In the genomic region with DNA sequence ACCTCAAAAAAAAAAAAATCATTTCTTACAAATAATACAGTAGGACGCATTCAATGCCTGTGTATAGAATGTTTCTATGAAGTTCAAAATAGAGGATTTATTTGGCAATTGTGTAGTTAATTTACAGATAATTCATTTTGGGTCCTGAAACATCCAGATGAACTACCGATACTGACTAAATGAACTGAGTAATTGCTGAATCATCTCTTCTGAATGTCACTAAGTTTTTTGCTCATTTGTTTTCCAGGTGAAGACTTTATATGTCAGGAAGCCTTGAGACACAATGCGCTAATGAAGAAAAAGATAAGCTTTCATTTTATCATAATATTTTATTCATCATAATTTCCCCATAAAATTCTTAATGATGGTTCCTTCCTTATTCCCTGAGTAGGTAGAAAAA, we compare ENCODE assay signal across 27 cellular contexts. TPM values are rescaled to one million over a fixed set of nuclear protein-coding genes. Genes with fewer than 3 reads are reported as not detected.
"Had no signal": no experiment of that assay in that cellular context is flagged by ENCODE, and none has a peak within 500 bp of the region (broad histone marks: within the 10 kb centered on the region; RNA-seq: fewer than 3 reads in every experiment).

No MANE protein-coding gene starts in this region.

- H3K36me3 ChIP-seq: adrenal gland, WERI-Rb-1 had no signal

- H3K4me3 ChIP-seq: adrenal gland, MG63 had no signal

- H3K4me3 Mint-ChIP-seq: activated CD8-positive, alpha-beta T cell treated with anti-CD3 and anti-CD28 coated beads, Interleukin-2, amount 10 ng/mL, durations not matched to agents 7 days and 5 days; activated naive CD8-positive, alpha-beta T cell treated with anti-CD3 and anti-CD28 coated beads, Interleukin-2, amount 10 ng/mL, durations not matched to agents 7 days and 5 days; central memory CD8-positive, alpha-beta T cell; T-cell had no signal

- H3K36me3 Mint-ChIP-seq: activated naive CD8-positive, alpha-beta T cell treated with anti-CD3 and anti-CD28 coated beads, Interleukin-2, amount 10 ng/mL, durations not matched to agents 7 days and 5 days; T-cell had no signal

- ATAC-seq: activated CD8-positive, alpha-beta T cell treated with anti-CD3 and anti-CD28 coated beads, Interleukin-2, amount 10 ng/mL, durations not matched to agents 7 days and 5 days; T-cell had no signal

- H3K27me3 ChIP-seq: adrenal gland, MG63 had no signal

- FAIRE-seq: RCC 7860, TTC549 had no signal

- H3K27ac ChIP-seq: adrenal gland, WERI-Rb-1 had no signal

- H3K27ac Mint-ChIP-seq: activated CD8-positive, alpha-beta T cell treated with anti-CD3 and anti-CD28 coated beads, Interleukin-2, amount 10 ng/mL, durations not matched to agents 7 days and 5 days; activated naive CD8-positive, alpha-beta T cell treated with anti-CD3 and anti-CD28 coated beads, Interleukin-2, amount 10 ng/mL, durations not matched to agents 7 days and 5 days; T-cell had no signal

- H3K9me3 ChIP-seq: adrenal gland had no signal

- DNase-seq: activated CD4-positive, alpha-beta T cell treated with anti-CD3 and anti-CD28 coated beads for 4 hours; activated CD8-positive, alpha-beta memory T cell treated with anti-CD3 and anti-CD28 coated beads, Interleukin-2, amount 50 U/mL, for 48 hours; activated CD8-positive, alpha-beta T cell treated with anti-CD3 and anti-CD28 coated beads, Interleukin-2, amount 10 ng/mL, durations not matched to agents 7 days and 5 days; activated naive CD4-positive, alpha-beta T cell treated with anti-CD3 and anti-CD28 coated beads, Interleukin-2, amount 50 U/mL, for 16 hours; activated naive CD8-positive, alpha-beta T cell treated with anti-CD3 and anti-CD28 coated beads, Interleukin-2, amount 10 ng/mL, durations not matched to agents 7 days and 5 days; activated T-cell treated with anti-CD3 and anti-CD28 coated beads, Interleukin-2, amount 50 U/mL, for 1 hour; adrenal gland; anterior cingulate cortex; MG63; MV-4-11; NCI-H1092 treated with DMSO at 0.1 percent for 48 hours; NCI-H1417 treated with DMSO at 0.1 percent for 48 hours; NCI-H1694; NCI-H2029; NCI-H345; NCI-H510A treated with DMSO at 0.1 percent for 48 hours; NCI-H69; NK-92 treated with Interleukin-12 subunit alpha and Interleukin-12 subunit beta, amount 100 ng/mL, for 24 hours; OCI-M1; SHP77; T-cell; T-helper 2 cell; T1000; WERI-Rb-1 had no signal

- H3K9me3 Mint-ChIP-seq: activated naive CD8-positive, alpha-beta T cell treated with anti-CD3 and anti-CD28 coated beads, Interleukin-2, amount 10 ng/mL, durations not matched to agents 7 days and 5 days; central memory CD8-positive, alpha-beta T cell had no signal

- H3K4me1 Mint-ChIP-seq: activated naive CD8-positive, alpha-beta T cell treated with anti-CD3 and anti-CD28 coated beads, Interleukin-2, amount 10 ng/mL, durations not matched to agents 7 days and 5 days; central memory CD8-positive, alpha-beta T cell; T-cell had no signal

RNA-seq across cellular contexts. Expression of gene PCOLCE2, which starts 39.7 kb away (rescaled TPM):
- total RNA-seq: activated CD8-positive, alpha-beta T cell treated with anti-CD3 and anti-CD28 coated beads, Interleukin-2, amount 10 ng/mL, durations not matched to agents 7 days and 5 days; activated naive CD8-positive, alpha-beta T cell treated with anti-CD3 and anti-CD28 coated beads, Interleukin-2, amount 10 ng/mL, durations not matched to agents 7 days and 5 days; T-cell had no signal
